Comparison of ENCODE assay signal across 1 cellular context in the genomic region with DNA sequence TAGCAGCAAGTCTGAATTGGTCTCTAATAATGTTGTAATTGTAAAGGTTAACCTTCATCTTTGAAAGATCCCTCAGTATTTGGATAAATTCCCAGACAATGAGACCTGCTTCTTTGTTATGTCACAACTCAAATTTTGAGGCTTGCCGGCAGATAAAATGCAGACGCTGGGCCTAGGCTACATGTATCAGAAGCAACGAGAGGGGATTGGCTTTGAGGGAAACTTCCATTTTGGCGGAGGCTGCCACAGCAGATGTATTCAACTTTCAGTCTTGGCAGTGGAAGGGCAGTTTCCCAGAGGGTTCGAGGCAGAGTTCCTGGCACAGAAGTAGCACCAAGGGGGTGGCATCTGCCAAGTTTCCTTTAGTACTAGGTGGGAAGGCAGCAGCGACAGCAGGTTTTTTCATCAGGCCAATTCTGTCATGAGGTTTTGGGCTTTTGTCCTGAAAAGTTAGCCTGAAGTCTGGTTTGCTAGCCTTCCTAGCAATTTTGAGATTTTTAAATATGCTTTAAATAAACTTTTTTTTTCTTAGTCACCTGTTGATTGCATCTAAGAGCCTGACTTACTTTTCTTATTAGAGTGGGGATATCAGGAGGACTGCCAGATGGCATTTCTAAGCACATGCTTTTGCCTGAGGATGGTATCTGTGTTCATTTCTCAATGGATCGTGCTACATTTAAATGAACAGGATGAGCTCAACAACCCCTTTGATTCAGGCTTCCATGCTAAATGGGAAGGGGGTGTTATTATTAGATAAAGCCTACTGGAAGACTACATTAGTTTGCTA.
TF ChIP-seq lines count a peak whose summit lies in the region.

No MANE protein-coding gene starts in this region.

TF ChIP-seq in SK-N-SH, 30 proteins besides CTCF, POLR2A, EP300 and RAD21:
- TF ChIP-seq SIN3A (IDR thresholded peaks at IDR 0.05; ENCODE audit: borderline replicate concordance, low read depth, low read length) (peak; percentile 30; the same call in 1 of the 2 replicates), TCF12 (IDR thresholded peaks at IDR 0.05) (peak; percentile 88), FOSL2 (IDR thresholded peaks at IDR 0.05; ENCODE audit: borderline replicate concordance, low read depth) (no peak), RCOR1 (IDR thresholded peaks at IDR 0.05; ENCODE audit: low read length) (no peak), TEAD4 (IDR thresholded peaks at IDR 0.05; ENCODE audit: borderline replicate concordance, insufficient read depth) (0 out of 2 replicates have a peak, but pooled peaks have one; percentile 45), CHD2 (IDR thresholded peaks at IDR 0.05; ENCODE audit: low read length, partially characterized antibody) (no peak), YY1 (IDR thresholded peaks at IDR 0.05; ENCODE audit: low read depth) (peak; percentile 58; the same call in 1 of the 2 replicates), GABPA (IDR thresholded peaks at IDR 0.05; ENCODE audit: low read depth) (no peak), FOXJ3 (CRISPR knock-in tag; IDR thresholded peaks at IDR 0.05) (no peak), SMC3 (IDR thresholded peaks at IDR 0.05; ENCODE audit: low read depth, low read length) (0 out of 2 replicates have a peak, but pooled peaks have one; percentile 12), ELF1 (IDR thresholded peaks at IDR 0.05) (no peak), RFX5 (IDR thresholded peaks at IDR 0.05; ENCODE audit: low read length) (no peak), FOXM1 (IDR thresholded peaks at IDR 0.05; ENCODE audit: low read depth) (no peak), MEF2A (IDR thresholded peaks at IDR 0.05; ENCODE audit: borderline replicate concordance, low read depth) (no peak), NFIC (IDR thresholded peaks at IDR 0.05; ENCODE audit: borderline replicate concordance) (peak; percentile 77), NRF1 (IDR thresholded peaks at IDR 0.05; ENCODE audit: low read depth, low read length) (no peak), ZBTB33 (IDR thresholded peaks at IDR 0.05; ENCODE audit: borderline replicate concordance, low read depth) (0 out of 2 replicates have a peak, but pooled peaks have one; percentile 41), GATA2 (CRISPR knock-in tag; IDR thresholded peaks at IDR 0.05) (no peak), TAF1 (IDR thresholded peaks at IDR 0.05; ENCODE audit: borderline replicate concordance, low read depth, low read length) (peak; percentile 38; the same call in 1 of the 2 replicates), EZH2phosphoT487 (IDR thresholded peaks at IDR 0.05; ENCODE audit: borderline replicate concordance, low read depth) (no peak), POLR2AphosphoS5 (IDR thresholded peaks at IDR 0.05; ENCODE audit: low read depth, low read length) (no peak; the same call in none of the 2 replicates), USF1 (IDR thresholded peaks at IDR 0.05; ENCODE audit: borderline replicate concordance, low read depth) (0 out of 2 replicates have a peak, but pooled peaks have one; percentile 6), RXRA (IDR thresholded peaks at IDR 0.05; ENCODE audit: borderline replicate concordance, low read depth) (peak; percentile 23; the same call in 1 of the 2 replicates), JUND (IDR thresholded peaks at IDR 0.05) (peak; percentile 46), USF2 (IDR thresholded peaks at IDR 0.05; ENCODE audit: borderline replicate concordance, low read depth, low read length) (no peak), MXI1 (IDR thresholded peaks at IDR 0.05; ENCODE audit: low read depth, low read length) (no peak)
- TF ChIP-seq, protein P1, sequence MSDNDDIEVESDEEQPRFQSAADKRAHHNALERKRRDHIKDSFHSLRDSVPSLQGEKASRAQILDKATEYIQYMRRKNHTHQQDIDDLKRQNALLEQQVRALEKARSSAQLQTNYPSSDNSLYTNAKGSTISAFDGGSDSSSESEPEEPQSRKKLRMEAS (IDR thresholded peaks at IDR 0.05; ENCODE audit: low read depth) = peak; percentile 75
- TF ChIP-seq, protein P2, sequence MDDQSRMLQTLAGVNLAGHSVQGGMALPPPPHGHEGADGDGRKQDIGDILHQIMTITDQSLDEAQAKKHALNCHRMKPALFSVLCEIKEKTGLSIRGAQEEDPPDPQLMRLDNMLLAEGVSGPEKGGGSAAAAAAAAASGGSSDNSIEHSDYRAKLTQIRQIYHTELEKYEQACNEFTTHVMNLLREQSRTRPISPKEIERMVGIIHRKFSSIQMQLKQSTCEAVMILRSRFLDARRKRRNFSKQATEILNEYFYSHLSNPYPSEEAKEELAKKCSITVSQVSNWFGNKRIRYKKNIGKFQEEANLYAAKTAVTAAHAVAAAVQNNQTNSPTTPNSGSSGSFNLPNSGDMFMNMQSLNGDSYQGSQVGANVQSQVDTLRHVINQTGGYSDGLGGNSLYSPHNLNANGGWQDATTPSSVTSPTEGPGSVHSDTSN (IDR thresholded peaks at IDR 0.05) = peak; percentile 84
- TF ChIP-seq, protein P3, sequence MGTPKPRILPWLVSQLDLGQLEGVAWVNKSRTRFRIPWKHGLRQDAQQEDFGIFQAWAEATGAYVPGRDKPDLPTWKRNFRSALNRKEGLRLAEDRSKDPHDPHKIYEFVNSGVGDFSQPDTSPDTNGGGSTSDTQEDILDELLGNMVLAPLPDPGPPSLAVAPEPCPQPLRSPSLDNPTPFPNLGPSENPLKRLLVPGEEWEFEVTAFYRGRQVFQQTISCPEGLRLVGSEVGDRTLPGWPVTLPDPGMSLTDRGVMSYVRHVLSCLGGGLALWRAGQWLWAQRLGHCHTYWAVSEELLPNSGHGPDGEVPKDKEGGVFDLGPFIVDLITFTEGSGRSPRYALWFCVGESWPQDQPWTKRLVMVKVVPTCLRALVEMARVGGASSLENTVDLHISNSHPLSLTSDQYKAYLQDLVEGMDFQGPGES (IDR thresholded peaks at IDR 0.05; ENCODE audit: low read depth, low read length) = no peak
- TF ChIP-seq, protein P4, sequence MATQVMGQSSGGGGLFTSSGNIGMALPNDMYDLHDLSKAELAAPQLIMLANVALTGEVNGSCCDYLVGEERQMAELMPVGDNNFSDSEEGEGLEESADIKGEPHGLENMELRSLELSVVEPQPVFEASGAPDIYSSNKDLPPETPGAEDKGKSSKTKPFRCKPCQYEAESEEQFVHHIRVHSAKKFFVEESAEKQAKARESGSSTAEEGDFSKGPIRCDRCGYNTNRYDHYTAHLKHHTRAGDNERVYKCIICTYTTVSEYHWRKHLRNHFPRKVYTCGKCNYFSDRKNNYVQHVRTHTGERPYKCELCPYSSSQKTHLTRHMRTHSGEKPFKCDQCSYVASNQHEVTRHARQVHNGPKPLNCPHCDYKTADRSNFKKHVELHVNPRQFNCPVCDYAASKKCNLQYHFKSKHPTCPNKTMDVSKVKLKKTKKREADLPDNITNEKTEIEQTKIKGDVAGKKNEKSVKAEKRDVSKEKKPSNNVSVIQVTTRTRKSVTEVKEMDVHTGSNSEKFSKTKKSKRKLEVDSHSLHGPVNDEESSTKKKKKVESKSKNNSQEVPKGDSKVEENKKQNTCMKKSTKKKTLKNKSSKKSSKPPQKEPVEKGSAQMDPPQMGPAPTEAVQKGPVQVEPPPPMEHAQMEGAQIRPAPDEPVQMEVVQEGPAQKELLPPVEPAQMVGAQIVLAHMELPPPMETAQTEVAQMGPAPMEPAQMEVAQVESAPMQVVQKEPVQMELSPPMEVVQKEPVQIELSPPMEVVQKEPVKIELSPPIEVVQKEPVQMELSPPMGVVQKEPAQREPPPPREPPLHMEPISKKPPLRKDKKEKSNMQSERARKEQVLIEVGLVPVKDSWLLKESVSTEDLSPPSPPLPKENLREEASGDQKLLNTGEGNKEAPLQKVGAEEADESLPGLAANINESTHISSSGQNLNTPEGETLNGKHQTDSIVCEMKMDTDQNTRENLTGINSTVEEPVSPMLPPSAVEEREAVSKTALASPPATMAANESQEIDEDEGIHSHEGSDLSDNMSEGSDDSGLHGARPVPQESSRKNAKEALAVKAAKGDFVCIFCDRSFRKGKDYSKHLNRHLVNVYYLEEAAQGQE (IDR thresholded peaks at IDR 0.05; ENCODE audit: low read depth, low read length) = no peak
TF ChIP-seq in SK-N-SH: peak in this region for 13.
